In the genomic region with DNA sequence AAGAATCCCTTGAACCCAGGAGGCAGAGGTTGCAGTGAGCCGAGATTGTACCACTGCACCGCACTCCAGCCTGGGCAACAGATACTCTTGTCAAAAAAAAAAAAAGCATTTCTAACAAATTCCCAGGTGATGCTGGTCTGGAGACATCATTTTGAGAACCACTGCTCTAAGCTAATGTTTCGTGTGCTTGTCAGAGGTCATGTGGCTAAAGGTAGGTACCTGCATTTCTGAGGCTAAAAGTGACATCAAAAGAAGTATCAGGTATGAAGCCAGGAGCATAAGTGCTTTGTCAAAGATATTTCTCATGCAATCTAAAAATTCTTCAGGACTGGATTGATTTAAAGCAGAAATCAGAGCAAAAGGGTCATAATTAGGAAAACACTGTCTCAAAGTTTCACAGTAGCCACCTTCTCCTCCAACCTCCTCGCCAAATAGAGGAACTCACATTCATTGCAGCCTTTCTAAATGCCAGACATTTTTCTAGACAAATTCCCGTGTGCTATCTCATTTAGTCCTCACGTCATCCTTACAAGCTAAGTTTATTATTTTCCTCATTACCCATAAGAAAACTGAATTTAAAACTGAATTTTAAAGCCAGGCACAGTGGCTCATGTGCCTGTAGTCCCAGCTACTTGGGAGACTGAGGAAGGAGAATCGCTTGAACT, we compare ENCODE assay signal across 27 cellular contexts.
"Had no signal": no experiment of that assay in that cellular context is flagged by ENCODE, and none has a peak within 500 bp of the region (broad histone marks: within the 10 kb centered on the region; RNA-seq: fewer than 3 reads in every experiment).

No MANE protein-coding gene starts in this region.

- H3K9ac ChIP-seq: neural progenitor cell, parathyroid adenoma had no signal

- ATAC-seq: naive thymus-derived CD4-positive, alpha-beta T cell; natural killer cell; psoas muscle; right cardiac atrium; right lobe of liver; stimulated activated effector memory CD8-positive, alpha-beta T cell treated with anti-CD3 and anti-CD28 coated beads, Interleukin-12 subunit alpha, Interleukin-12 subunit beta, amount 100 ng/mL, for 72 hours; stimulated activated naive B cell treated with anti-CD40 and anti-IgM and Interleukin-4, amounts not matched to agents 10 μg/mL and 1 μg/mL and 100 μg/mL, for 72 hours; upper lobe of right lung had no signal

- DNase-seq: naive thymus-derived CD4-positive, alpha-beta T cell; natural killer cell; occipital lobe; ovary; posterior cingulate gyrus; psoas muscle; right cardiac atrium; right lobe of liver; sigmoid colon; spleen; stimulated activated CD4-positive, alpha-beta T cell treated with anti-CD3 and anti-CD28 coated beads, Interleukin-12 subunit alpha, Interleukin-12 subunit beta, amount 100 ng/mL, for 4 hours; stimulated activated CD4-positive, alpha-beta T cell treated with anti-CD3 and anti-CD28 coated beads, Interleukin-1b, Interleukin-23, amount 100 ng/mL, for 48 hours; stimulated activated CD4-positive, alpha-beta T cell treated with anti-CD3 and anti-CD28 coated beads, Interleukin-2, amount 100 ng/mL, for 48 hours; stimulated activated CD4-positive, alpha-beta T cell treated with anti-CD3 and anti-CD28 coated beads, Interleukin-4, amount 100 ng/mL, for 24 hours; stimulated activated naive B cell treated with anti-CD40 and anti-IgM and Interleukin-4, amounts not matched to agents 10 μg/mL and 1 μg/mL and 100 μg/mL, for 72 hours; stimulated activated naive CD4-positive, alpha-beta T cell treated with Interleukin-2 at 50 U/mL for 16 hours; stomach; thyroid gland; upper lobe of right lung; uterus had no signal

- H3K36me3 ChIP-seq: neural progenitor cell, ovary, right lobe of liver, sigmoid colon, spleen, stomach, thoracic aorta, thyroid gland, tibial nerve, upper lobe of right lung, uterus had no signal

- H3K27me3 ChIP-seq: neural progenitor cell, ovary, right lobe of liver, sigmoid colon, spleen, stomach, thyroid gland, tibial nerve, upper lobe of right lung, uterus had no signal

- H3K79me2 ChIP-seq: parathyroid adenoma had no signal

- H3K4me1 ChIP-seq: neural progenitor cell, parathyroid adenoma, psoas muscle, right lobe of liver, sigmoid colon, spleen, stomach, thyroid gland, tibial nerve, upper lobe of right lung, uterus had no signal

- H2AFZ ChIP-seq: neural progenitor cell, parathyroid adenoma had no signal

- H3K4me2 ChIP-seq: neural progenitor cell, smooth muscle cell had no signal

- H3K27ac ChIP-seq: neural progenitor cell, ovary, parathyroid adenoma, psoas muscle, right lobe of liver, sigmoid colon, skin epidermis, spleen, stomach, thoracic aorta, thyroid gland, tibial nerve, upper lobe of right lung, uterus had no signal

- H3K9me3 ChIP-seq: ovary, right lobe of liver, sigmoid colon, thyroid gland, upper lobe of right lung had no signal

- H3K4me3 ChIP-seq: neural progenitor cell, ovary, psoas muscle, right lobe of liver, sigmoid colon, skin epidermis, smooth muscle cell, spleen, stomach, thoracic aorta, thyroid gland, tibial nerve, upper lobe of right lung, uterus had no signal
